In the genomic region with DNA sequence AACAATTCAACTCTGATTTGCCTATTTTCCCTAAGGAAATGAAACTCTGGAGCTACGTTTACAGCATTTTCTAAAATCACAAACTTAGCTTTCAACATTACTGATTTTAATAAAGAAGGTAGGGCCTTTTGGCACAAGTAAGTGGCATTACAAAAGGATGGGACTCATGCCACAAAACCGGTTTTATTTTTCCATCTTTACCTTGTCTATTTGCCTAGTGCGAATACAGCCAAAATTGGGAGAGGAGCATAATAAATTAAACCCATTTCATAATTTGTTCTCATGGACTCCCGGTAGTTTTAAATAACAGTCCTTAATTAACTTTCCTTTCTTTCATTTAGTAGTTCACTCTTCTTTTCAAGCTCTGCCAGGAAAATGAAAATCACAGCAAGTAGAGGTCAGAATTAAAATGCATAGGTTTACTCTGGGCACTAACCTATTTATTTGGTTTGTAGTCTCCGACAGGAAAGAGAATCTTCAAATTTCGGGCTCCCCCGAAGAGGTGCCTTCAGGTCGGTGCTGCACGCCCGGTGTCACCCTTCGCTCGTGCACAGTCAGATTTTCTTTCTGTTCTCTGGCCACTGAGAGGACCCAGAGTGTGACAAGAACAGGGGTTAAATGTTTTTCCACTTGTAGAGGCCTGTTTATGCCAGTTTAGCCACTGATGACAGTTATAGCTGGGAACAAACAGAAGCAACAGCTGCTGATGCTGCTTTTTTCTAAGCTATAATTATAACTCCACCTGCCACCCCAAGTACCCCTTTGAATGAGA, we compare ENCODE assay signal across 10 cellular contexts. TPM values are rescaled to one million over a fixed set of nuclear protein-coding genes. Genes with fewer than 3 reads are reported as not detected.
A peak's percentile ranks its signal among the peaks of the same experiment; 100 is the strongest.
DNase-seq lines count a peak whose midpoint lies in the region; ATAC-seq and TF ChIP-seq lines count a peak whose summit lies in the region.
"Had no signal": no experiment of that assay in that cellular context is flagged by ENCODE, and none has a peak within 500 bp of the region (broad histone marks: within the 10 kb centered on the region; RNA-seq: fewer than 3 reads in every experiment).

A gene (minus strand): TSS at position 535 of the 772 bp plus-strand sequence. CDS start 1,505 bp downstream, outside the sequence.

- no peaks in the 10 kb centered on the region for H3K36me3 Mint-ChIP-seq in nephron (ENCODE audit: low read depth)
- H3K36me3 Mint-ChIP-seq in activated T-cell treated with anti-CD3 and anti-CD28 coated beads, Interleukin-2, amount 50 U/mL, for 4 hours (ENCODE audit: insufficient read depth): no peaks in the 10 kb centered on the region
- H3K36me3 Mint-ChIP-seq: activated naive CD8-positive, alpha-beta T cell treated with anti-CD3 and anti-CD28 coated beads, Interleukin-2, amount 10 ng/mL, durations not matched to agents 7 days and 5 days; CD4-positive, alpha-beta memory T cell had no signal

- peak within 1 kb of the TSS in 2 of 3 experiments; percentile 60 to 68 for H3K27ac Mint-ChIP-seq in nephron
- H3K27ac Mint-ChIP-seq: activated naive CD8-positive, alpha-beta T cell treated with anti-CD3 and anti-CD28 coated beads, Interleukin-2, amount 10 ng/mL, durations not matched to agents 7 days and 5 days; CD4-positive, alpha-beta memory T cell had no signal

- peaks cover 11% of the 10 kb centered on the region for H3K4me1 Mint-ChIP-seq in nephron
- no peaks in the 10 kb centered on the region for H3K4me1 Mint-ChIP-seq in activated T-cell treated with anti-CD3 and anti-CD28 coated beads, Interleukin-2, amount 50 U/mL, for 4 hours (ENCODE audit: low read depth)
- H3K4me1 Mint-ChIP-seq: activated naive CD8-positive, alpha-beta T cell treated with anti-CD3 and anti-CD28 coated beads, Interleukin-2, amount 10 ng/mL, durations not matched to agents 7 days and 5 days; CD4-positive, alpha-beta memory T cell had no signal

- no peaks in the 10 kb centered on the region for H3K9me3 Mint-ChIP-seq in nephron
- H3K9me3 Mint-ChIP-seq in activated T-cell treated with anti-CD3 and anti-CD28 coated beads, Interleukin-2, amount 50 U/mL, for 4 hours: no peaks in the 10 kb centered on the region
- H3K9me3 Mint-ChIP-seq: activated naive CD8-positive, alpha-beta T cell treated with anti-CD3 and anti-CD28 coated beads, Interleukin-2, amount 10 ng/mL, durations not matched to agents 7 days and 5 days had no signal

- no peak for ATAC-seq in activated T-cell treated with anti-CD3 and anti-CD28 coated beads, Interleukin-2, amount 50 U/mL, for 4 hours
- no peak for ATAC-seq in HG03520 (IDR thresholded peaks at IDR 0.05; ENCODE audit: unreplicated experiment)

- DNase-seq in DMS79 treated with DMSO at 0.1 percent for 48 hours (lab: John Stamatoyannopoulos, UW) (peak; percentile 66), NCI-H1694 (lab: John Stamatoyannopoulos, UW) (peak; percentile 86), NCI-H748 (lab: John Stamatoyannopoulos, UW; ENCODE audit: unreplicated experiment) (peak; percentile 99), HuH-7 (ENCODE audit: low spot score) (no peak), Ammon's horn (ENCODE audit: low spot score) (no peak)
- no peak for DNase-seq in activated T-cell treated with anti-CD3 and anti-CD28 coated beads, Interleukin-2, amount 50 U/mL, for 4 hours
- DNase-seq: activated naive CD8-positive, alpha-beta T cell treated with anti-CD3 and anti-CD28 coated beads, Interleukin-2, amount 10 ng/mL, durations not matched to agents 7 days and 5 days; CD4-positive, alpha-beta memory T cell had no signal

- no peak for TF ChIP-seq CTCF in nephron (IDR thresholded peaks at IDR 0.05; ENCODE audit: unreplicated experiment in 3 of 3)

- H3K27me3 Mint-ChIP-seq in nephron (ENCODE audit: low read depth): no peaks in the 10 kb centered on the region
- H3K27me3 Mint-ChIP-seq in activated T-cell treated with anti-CD3 and anti-CD28 coated beads, Interleukin-2, amount 50 U/mL, for 4 hours (ENCODE audit: low read depth): peaks cover 9% of the 10 kb centered on the region

- peak within 1 kb of the TSS; percentile 65 to 90 (median 83) for H3K4me3 Mint-ChIP-seq in nephron
- H3K4me3 Mint-ChIP-seq in activated T-cell treated with anti-CD3 and anti-CD28 coated beads, Interleukin-2, amount 50 U/mL, for 4 hours: no peak within 1 kb of the TSS
- H3K4me3 Mint-ChIP-seq: activated naive CD8-positive, alpha-beta T cell treated with anti-CD3 and anti-CD28 coated beads, Interleukin-2, amount 10 ng/mL, durations not matched to agents 7 days and 5 days had no signal

RNA-seq across cellular contexts. Expression of the gene that starts here (rescaled TPM):
- not detected for total RNA-seq in activated T-cell treated with anti-CD3 and anti-CD28 coated beads, Interleukin-2, amount 50 U/mL, for 4 hours
- total RNA-seq: activated naive CD8-positive, alpha-beta T cell treated with anti-CD3 and anti-CD28 coated beads, Interleukin-2, amount 10 ng/mL, durations not matched to agents 7 days and 5 days; CD4-positive, alpha-beta memory T cell had no signal

Comparison
In these comparisons a context has a peak if more than half of its experiments do, and no peak if none do; other contexts are left out.
1. DNase-seq: peak in DMS79 treated with DMSO at 0.1 percent for 48 hours (single experiment), NCI-H1694 (single experiment) and NCI-H748 (single experiment); none in HuH-7 (single experiment), activated T-cell treated with anti-CD3 and anti-CD28 coated beads, Interleukin-2, amount 50 U/mL, for 4 hours (single experiment) and Ammon's horn (single experiment).